ENCODE assay signal across 19 cellular contexts in genomic region chr4:55086561-55086960, GRCh38. TPM values are rescaled to one million over a fixed set of nuclear protein-coding genes. Genes with fewer than 3 reads are reported as not detected.
DNase-seq lines count a peak whose midpoint lies in the region; ATAC-seq, FAIRE-seq and TF ChIP-seq lines count a peak whose summit lies in the region.
"Had no signal": no experiment of that assay in that cellular context is flagged by ENCODE, and none has a peak within 500 bp of the region (broad histone marks: within the 10 kb centered on the region; RNA-seq: fewer than 3 reads in every experiment).

No MANE protein-coding gene starts in this region.

- no peak overlapping the region for H3K4me3 Mint-ChIP-seq in WTC11
- H3K4me3 Mint-ChIP-seq: CD8-positive, alpha-beta T cell had no signal

- no peak for FAIRE-seq in GM19239 (lab: Jason Lieb, UNC)
- FAIRE-seq: A204.1, GM12891 had no signal

- TF ChIP-seq CTCF in WTC11 (IDR thresholded peaks at IDR 0.05), result no peak

- DNase-seq in Ammon's horn (ENCODE audit: low spot score), result peak; percentile 38
- DNase-seq in WTC11 (ENCODE audit: low spot score), result no peak
- peak; percentile 73 for DNase-seq in globus pallidus (ENCODE audit: low spot score)
- DNase-seq in pons (ENCODE audit: low spot score), result peak; percentile 79
- DNase-seq in stimulated activated naive CD4-positive, alpha-beta T cell (lab: John Stamatoyannopoulos, UW), result no peak
- DNase-seq in GM19239 (ENCODE audit: insufficient read length, low spot score), result no peak
- no peak for DNase-seq in NCI-H446 (lab: John Stamatoyannopoulos, UW)
- DNase-seq: Calu3; CD8-positive, alpha-beta T cell; EL; GOT3; MM.1S; NCI-H1092; NCI-H1436 treated with DMSO at 0.1 percent for 48 hours; NCI-H2029; NCI-H2171; Peyer's patch had no signal

- no peaks in the 10 kb centered on the region for H3K27me3 Mint-ChIP-seq in WTC11 (ENCODE audit: low read depth)

- POLR2A ChIA-PET in WTC11 (lab: Charles Lee), result no interaction called here

- H3K27ac Mint-ChIP-seq in WTC11, result peak overlapping the region; percentile 83
- H3K27ac Mint-ChIP-seq: CD8-positive, alpha-beta T cell had no signal

- peaks cover 97% of the 10 kb centered on the region for H3K36me3 Mint-ChIP-seq in WTC11
- H3K36me3 Mint-ChIP-seq: CD8-positive, alpha-beta T cell had no signal

- no peaks in the 10 kb centered on the region for H3K9me3 Mint-ChIP-seq in WTC11
- H3K9me3 Mint-ChIP-seq: CD8-positive, alpha-beta T cell had no signal

- CTCF ChIA-PET in WTC11 (lab: Charles Lee), result no interaction called here

- ATAC-seq in WTC11, result no peak
- ATAC-seq: CD8-positive, alpha-beta T cell had no signal

- peaks cover 22% of the 10 kb centered on the region for H3K4me1 Mint-ChIP-seq in WTC11

TF ChIP-seq in WTC11, 78 proteins besides CTCF, POLR2A, EP300 and RAD21:
- no peak for TF ChIP-seq SMAD3 (CRISPR knock-in tag; IDR thresholded peaks at IDR 0.05; ENCODE audit: borderline replicate concordance)
- no peak for TF ChIP-seq CREM (CRISPR knock-in tag; IDR thresholded peaks at IDR 0.05)
- TF ChIP-seq AFF4 (CRISPR knock-in tag; IDR thresholded peaks at IDR 0.05; ENCODE audit: borderline replicate concordance), result no peak
- no peak for TF ChIP-seq NR3C1 (CRISPR knock-in tag; conservative IDR thresholded peaks at IDR 0.05; ENCODE audit: low read depth)
- TF ChIP-seq ZBTB21 (CRISPR knock-in tag; IDR thresholded peaks at IDR 0.05; ENCODE audit: borderline replicate concordance), result no peak
- TF ChIP-seq NFATC4 (CRISPR knock-in tag; IDR thresholded peaks at IDR 0.05), result no peak
- no peak for TF ChIP-seq FOXK1 (CRISPR knock-in tag; IDR thresholded peaks at IDR 0.05)
- no peak for TF ChIP-seq GABPB1 (CRISPR knock-in tag; IDR thresholded peaks at IDR 0.05)
- no peak for TF ChIP-seq JAZF1 (CRISPR knock-in tag; IDR thresholded peaks at IDR 0.05)
- no peak for TF ChIP-seq ZNF396 (CRISPR knock-in tag; IDR thresholded peaks at IDR 0.05; ENCODE audit: borderline replicate concordance)
TF ChIP-seq in WTC11: peak in this region for 0.

RNA-seq across cellular contexts. Expression of gene KDR, which starts 38.8 kb away (rescaled TPM):
- total RNA-seq in WTC11 (2021), result 80.8 to 88.7 TPM (median 87.2 TPM) in 3 replicates
- total RNA-seq: CD8-positive, alpha-beta T cell had no signal

Comparison
In these comparisons a context has a peak if more than half of its experiments do, and no peak if none do; other contexts are left out.
1. DNase-seq: peak in Ammon's horn (single experiment), globus pallidus (single experiment) and pons (single experiment); none in WTC11 (single experiment), stimulated activated naive CD4-positive, alpha-beta T cell (0 of 6), GM19239 (single experiment) and NCI-H446 (0 of 2).